ENCODE assay signal across 3 cellular contexts in the genomic region with DNA sequence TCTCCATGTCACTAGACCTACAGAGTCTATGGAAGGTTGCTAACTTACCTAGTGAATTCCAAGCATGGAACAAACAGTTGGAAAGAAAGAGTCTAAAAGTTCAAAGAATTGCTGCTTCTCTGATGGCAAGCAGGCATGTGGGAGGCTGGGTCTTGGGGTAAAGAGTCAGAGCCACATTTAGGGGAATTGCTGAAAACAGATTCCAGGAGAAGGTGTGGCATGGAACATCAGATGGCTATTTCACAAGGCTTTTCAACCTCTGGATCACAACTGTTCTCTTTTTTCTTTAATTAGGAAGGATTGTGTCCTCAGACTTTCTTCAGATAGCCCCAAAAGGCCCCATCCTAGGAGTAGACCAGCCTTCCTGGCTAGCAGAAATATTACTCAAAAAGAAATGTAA.
"Had no signal": no experiment of that assay in that cellular context is flagged by ENCODE, and none has a peak within 500 bp of the region (broad histone marks: within the 10 kb centered on the region; RNA-seq: fewer than 3 reads in every experiment).

No MANE protein-coding gene starts in this region.

- DNase-seq: GDM1, GF-D8 had no signal

- ATAC-seq: GM12878 had no signal

- H3K4me3 ChIP-seq: GM12878 had no signal
